ENCODE assay signal across 8 cellular contexts in the genomic region with DNA sequence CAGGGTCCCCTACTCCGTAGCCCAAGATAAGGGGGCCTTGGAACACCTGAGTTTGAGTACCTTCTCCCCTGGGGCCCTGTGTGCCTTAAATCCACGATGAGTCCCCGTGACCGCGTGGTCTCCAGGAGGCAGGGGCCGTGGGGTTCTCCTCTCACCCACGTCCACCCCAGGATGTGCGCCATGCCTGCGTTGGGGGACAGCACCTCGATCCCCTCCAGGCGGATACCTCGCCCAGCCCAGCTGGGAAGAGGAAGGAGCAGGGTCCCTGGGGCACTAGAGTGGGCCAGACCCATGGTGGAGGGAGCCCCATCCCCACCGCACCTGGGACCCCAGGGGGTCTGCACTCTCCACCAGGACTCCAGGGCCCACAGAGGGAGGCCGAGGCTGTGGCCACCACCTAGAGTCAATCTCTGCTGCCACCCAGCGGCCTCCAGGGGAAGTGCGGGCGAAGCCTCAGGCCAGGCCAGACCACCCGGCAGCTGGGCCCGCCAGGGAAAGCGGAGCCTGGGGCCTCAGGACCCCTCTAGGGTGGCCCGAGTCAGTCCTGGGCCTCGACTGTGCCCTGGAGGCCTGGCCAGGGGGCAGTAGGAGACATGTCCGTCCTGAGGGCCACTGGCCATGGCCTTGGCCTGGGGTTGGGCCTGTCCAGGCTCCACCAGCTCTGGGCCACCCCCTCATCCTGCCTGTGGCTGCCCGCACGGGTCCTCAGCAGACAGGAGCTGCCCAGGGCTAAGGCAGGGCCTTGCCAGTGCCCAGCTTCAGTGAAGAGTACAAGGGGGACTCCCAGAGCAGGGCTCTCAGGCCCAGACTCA. TPM values are rescaled to one million over a fixed set of nuclear protein-coding genes. Genes with fewer than 3 reads are reported as not detected.
DNase-seq lines count a peak whose midpoint lies in the region; ATAC-seq and TF ChIP-seq lines count a peak whose summit lies in the region.

No MANE protein-coding gene starts in this region.

- H3K4me3 ChIP-seq in HL-60 (replicated peaks; ENCODE audit: insufficient read depth, low read length) = no peak overlapping the region
- H3K4me3 ChIP-seq in cardiac muscle cell = no peak overlapping the region

- no peaks in the 10 kb centered on the region for H3K9me3 ChIP-seq in cardiac muscle cell (ENCODE audit: low read depth)

- no peak for ATAC-seq in HG03159 (IDR thresholded peaks at IDR 0.05; ENCODE audit: unreplicated experiment)
- ATAC-seq in HG02610 (IDR thresholded peaks at IDR 0.05; ENCODE audit: unreplicated experiment) = no peak

- peak; percentile 76 for TF ChIP-seq CTCF in HL-60 (IDR thresholded peaks at IDR 0.05; ENCODE audit: insufficient read depth, low read length)
- TF ChIP-seq CTCF in cardiac muscle cell (IDR thresholded peaks at IDR 0.05; ENCODE audit: low read depth, low read length) = peak; percentile 94

- peaks cover 6% of the 10 kb centered on the region for H3K27me3 ChIP-seq in HL-60 (ENCODE audit: insufficient read depth, poor library complexity, severe bottlenecking)
- no peaks in the 10 kb centered on the region for H3K27me3 ChIP-seq in cardiac muscle cell

- H3K27ac ChIP-seq in HL-60 (replicated peaks) (no peak overlapping the region), cardiac muscle cell (no peak overlapping the region)

- no peaks in the 10 kb centered on the region for H3K4me1 ChIP-seq in cardiac muscle cell (ENCODE audit: low read depth)

- no peaks in the 10 kb centered on the region for H3K36me3 ChIP-seq in cardiac muscle cell

- DNase-seq in DMS114 treated with DMSO at 0.1 percent for 48 hours (lab: John Stamatoyannopoulos, UW; ENCODE audit: unreplicated experiment) = peak; percentile 13
- DNase-seq in HL-60 (ENCODE audit: low read depth in 1 of 2, low spot score in 1 of 2) = peak in 1 of 2 experiments; percentile 45
- DNase-seq in SK-N-DZ (ENCODE audit: low spot score) = peak; percentile 52
- peak; percentile 71 for DNase-seq in activated naive CD4-positive, alpha-beta T cell treated with Interleukin-2 at 50 U/mL for 16 hours
- DNase-seq in cardiac muscle cell (ENCODE audit: low read depth in 1 of 2, low spot score in 1 of 2) = peak; percentile 51 to 73
- DNase-seq in putamen (ENCODE audit: low spot score) = peak; percentile 39

RNA-seq across cellular contexts. Expression of a gene that starts 55.0 kb away (rescaled TPM):
- polyA plus RNA-seq in SK-N-DZ (2014; cell fraction: cytosol; rRNA removed) = 2.1 and 2.6 TPM in 2 replicates
- 7.5 and 10.8 TPM in 2 replicates for polyA plus RNA-seq in SK-N-DZ (2014; cell fraction: nucleus; rRNA removed)
- 7.1 and 11.8 TPM in 2 replicates for total RNA-seq in cardiac muscle cell
- 7.1 and 11.4 TPM in 2 replicates for polyA plus RNA-seq in cardiac muscle cell
